Comparison of ENCODE assay signal across 10 cellular contexts in genomic region chr10:2948127-2948854, GRCh38.
DNase-seq lines count a peak whose midpoint lies in the region; ATAC-seq and TF ChIP-seq lines count a peak whose summit lies in the region.
"Had no signal": no experiment of that assay in that cellular context is flagged by ENCODE, and none has a peak within 500 bp of the region (broad histone marks: within the 10 kb centered on the region; RNA-seq: fewer than 3 reads in every experiment).

No MANE protein-coding gene starts in this region.

- intact Hi-C loops in right lobe of liver (cut with DNase I): no loop called here

- H2AK5ac ChIP-seq in neuronal stem cell (ENCODE audit: low read depth, low read length): no peak overlapping the region

- H4K8ac ChIP-seq in neuronal stem cell (ENCODE audit: low read depth, low read length): no peak overlapping the region

- H3K27me3 ChIP-seq in right lobe of liver (no peaks in the 10 kb centered on the region), neuronal stem cell (ENCODE audit: control insufficient read depth in 3 of 3, insufficient read depth in 3 of 3, low read depth in 1 of 3, low read length in 3 of 3) (no peaks in the 10 kb centered on the region)

- H2AFZ ChIP-seq in neuronal stem cell (ENCODE audit: low read length): no peak overlapping the region
- H2AFZ ChIP-seq: parathyroid adenoma had no signal

- no peak overlapping the region for H3K23ac ChIP-seq in neuronal stem cell (ENCODE audit: low read depth, low read length, poor library complexity)

- H3K4me3 ChIP-seq in right lobe of liver (no peak overlapping the region), neuronal stem cell (ENCODE audit: low read length in 2 of 2) (no peak overlapping the region)

- 38% methylated on average over 1 of the region's 1 CpG for whole genome bisulfite sequencing in right lobe of liver (ENCODE audit: insufficient coverage, low coverage, low lambda C conversion rate, missing lambda C conversion rate)
- no CpG with 5 or more reads among the region's 1 CpG for WGBS in neuronal stem cell (ENCODE audit: extremely low coverage in 2 of 2, insufficient read length in 2 of 2, insufficient replicate concordance in 1 of 2), 2 donors

- no peaks in the 10 kb centered on the region for H3K9me3 ChIP-seq in right lobe of liver
- H3K9me3 ChIP-seq in neuronal stem cell (replicated peaks in 1 of 2; ENCODE audit: control insufficient read depth in 2 of 2, insufficient read depth in 1 of 2, low read depth in 1 of 2, low read length in 2 of 2): no peaks in the 10 kb centered on the region

- no peak overlapping the region for H2BK15ac ChIP-seq in neuronal stem cell (ENCODE audit: low read length)

- no peak overlapping the region for H3K4ac ChIP-seq in neuronal stem cell (ENCODE audit: low read length)

- DNase-seq in stimulated activated CD4-positive, alpha-beta T cell treated with anti-CD3 and anti-CD28 coated beads, Interleukin-15, amount 100 ng/mL, for 24 hours: peak; percentile 21
- no peak for DNase-seq in stimulated activated CD4-positive, alpha-beta T cell treated with anti-CD3 and anti-CD28 coated beads, Interleukin-2, amount 100 ng/mL, for 24 hours
- no peak for DNase-seq in right lobe of liver
- DNase-seq in NCI-H187 treated with DMSO at 0.1 percent for 48 hours (lab: John Stamatoyannopoulos, UW): no peak
- DNase-seq in neuronal stem cell (ENCODE audit: low spot score): no peak
- DNase-seq in H4 (ENCODE audit: low spot score): no peak
- DNase-seq: IMR-90 had no signal

- peak; percentile 75 for ATAC-seq in GM21723 (IDR thresholded peaks at IDR 0.05; ENCODE audit: unreplicated experiment)
- ATAC-seq in HG03196 (IDR thresholded peaks at IDR 0.05; ENCODE audit: unreplicated experiment): peak; percentile 61
- ATAC-seq in right lobe of liver: no peak

- H3K36me3 ChIP-seq in right lobe of liver: no peaks in the 10 kb centered on the region
- H3K36me3 ChIP-seq in neuronal stem cell (replicated peaks in 1 of 2; ENCODE audit: control insufficient read depth in 2 of 2, insufficient read depth in 2 of 2, low read length in 2 of 2): no peaks in the 10 kb centered on the region

- no peak overlapping the region for H4K91ac ChIP-seq in neuronal stem cell (ENCODE audit: low read depth, low read length, poor library complexity)

- H3K14ac ChIP-seq in neuronal stem cell (ENCODE audit: low read length): no peak overlapping the region

- no peak overlapping the region for H2BK5ac ChIP-seq in neuronal stem cell (ENCODE audit: low read length)

- H3K4me1 ChIP-seq in right lobe of liver (no peaks in the 10 kb centered on the region), neuronal stem cell (ENCODE audit: control insufficient read depth in 2 of 2, insufficient read depth in 1 of 2, low read depth in 1 of 2, low read length in 2 of 2) (peaks cover 0 to 1% of the 10 kb centered on the region in 2 donors)
- H3K4me1 ChIP-seq: parathyroid adenoma had no signal

- H3K4me2 ChIP-seq in neuronal stem cell (ENCODE audit: insufficient read depth, low read length, poor library complexity, severe bottlenecking): no peak overlapping the region

- no peak overlapping the region for H3K9ac ChIP-seq in neuronal stem cell (ENCODE audit: low read depth, low read length, poor library complexity)
- H3K9ac ChIP-seq: parathyroid adenoma had no signal

- no peak for TF ChIP-seq POLR2A in right lobe of liver (IDR thresholded peaks at IDR 0.05)

- H3K27ac ChIP-seq in right lobe of liver (no peak overlapping the region), neuronal stem cell (replicated peaks; ENCODE audit: low read length) (no peak overlapping the region)
- H3K27ac ChIP-seq: parathyroid adenoma had no signal

- no peak overlapping the region for H2BK12ac ChIP-seq in neuronal stem cell (ENCODE audit: low read length)

- H3K79me1 ChIP-seq in neuronal stem cell (ENCODE audit: low read depth, low read length): no peaks in the 10 kb centered on the region

- no peak for TF ChIP-seq CTCF in right lobe of liver (IDR thresholded peaks at IDR 0.05)

- H2BK120ac ChIP-seq in neuronal stem cell (ENCODE audit: low read depth, low read length): no peak overlapping the region

- no peak overlapping the region for H3K18ac ChIP-seq in neuronal stem cell (ENCODE audit: low read length)

Comparison
In these comparisons a context has a peak if more than half of its experiments do, and no peak if none do; other contexts are left out.
1. ATAC-seq: peak in GM21723 (single experiment) and HG03196 (single experiment); none in right lobe of liver (0 of 4).